In the genomic region with DNA sequence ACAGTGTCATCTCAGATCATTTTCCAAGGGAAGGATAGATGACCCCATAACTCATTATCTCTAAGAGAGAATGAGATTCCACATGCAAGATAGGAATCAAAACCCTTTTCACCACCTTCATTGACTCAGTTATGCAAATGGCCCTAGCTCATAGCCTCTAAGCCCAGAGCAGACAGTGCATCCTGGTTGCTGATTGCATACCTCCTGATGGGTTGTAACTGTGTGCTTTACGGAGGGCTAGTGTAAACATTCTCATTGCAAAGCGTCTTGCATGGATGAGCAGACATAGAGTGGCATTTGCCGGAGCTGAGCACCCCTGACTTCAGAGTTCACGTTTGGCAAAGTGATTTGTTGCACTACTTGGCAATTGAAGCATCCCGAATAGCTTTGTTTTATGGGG, we compare ENCODE assay signal across 15 cellular contexts.
"Had no signal": no experiment of that assay in that cellular context is flagged by ENCODE, and none has a peak within 500 bp of the region (broad histone marks: within the 10 kb centered on the region; RNA-seq: fewer than 3 reads in every experiment).

No MANE protein-coding gene starts in this region.

- H3K27ac Mint-ChIP-seq: activated CD8-positive, alpha-beta T cell treated with anti-CD3 and anti-CD28 coated beads for 36 hours; activated naive CD8-positive, alpha-beta T cell treated with anti-CD3 and anti-CD28 coated beads, Interleukin-2, amount 10 ng/mL, durations not matched to agents 7 days and 5 days; activated T-cell treated with anti-CD3 and anti-CD28 coated beads, Interleukin-2, amount 50 U/mL, for 72 hours; nephron; T-helper 2 cell treated with Interferon-gamma antibody and Interleukin-4, amounts not matched to agents 5 μg/mL and 100 μg/mL, for 36 hours; type B pancreatic cell had no signal

- H3K36me3 Mint-ChIP-seq: activated naive CD8-positive, alpha-beta T cell treated with anti-CD3 and anti-CD28 coated beads, Interleukin-2, amount 10 ng/mL, durations not matched to agents 7 days and 5 days; type B pancreatic cell had no signal

- H3K4me3 Mint-ChIP-seq: activated CD8-positive, alpha-beta T cell treated with anti-CD3 and anti-CD28 coated beads for 36 hours; activated naive CD8-positive, alpha-beta T cell treated with anti-CD3 and anti-CD28 coated beads, Interleukin-2, amount 10 ng/mL, durations not matched to agents 7 days and 5 days; activated T-cell treated with anti-CD3 and anti-CD28 coated beads, Interleukin-2, amount 50 U/mL, for 72 hours; nephron; T-helper 2 cell treated with Interferon-gamma antibody and Interleukin-4, amounts not matched to agents 5 μg/mL and 100 μg/mL, for 36 hours; type B pancreatic cell had no signal

- H3K4me3 ChIP-seq: esophagus muscularis mucosa, left lung had no signal

- H3K27me3 ChIP-seq: esophagus muscularis mucosa, left lung had no signal

- H3K36me3 ChIP-seq: esophagus muscularis mucosa, left lung had no signal

- H3K4me1 Mint-ChIP-seq: activated naive CD8-positive, alpha-beta T cell treated with anti-CD3 and anti-CD28 coated beads, Interleukin-2, amount 10 ng/mL, durations not matched to agents 7 days and 5 days; nephron had no signal

- H3K9me3 ChIP-seq: esophagus muscularis mucosa, left lung had no signal

- H3K27ac ChIP-seq: esophagus muscularis mucosa, left lung had no signal

- H3K9me3 Mint-ChIP-seq: activated CD8-positive, alpha-beta T cell treated with anti-CD3 and anti-CD28 coated beads for 36 hours; nephron; T-helper 2 cell treated with Interferon-gamma antibody and Interleukin-4, amounts not matched to agents 5 μg/mL and 100 μg/mL, for 36 hours had no signal

- H3K27me3 Mint-ChIP-seq: activated CD8-positive, alpha-beta T cell treated with anti-CD3 and anti-CD28 coated beads for 36 hours; activated naive CD8-positive, alpha-beta T cell treated with anti-CD3 and anti-CD28 coated beads, Interleukin-2, amount 10 ng/mL, durations not matched to agents 7 days and 5 days had no signal

- H3K4me1 ChIP-seq: esophagus muscularis mucosa, left lung had no signal

- DNase-seq: activated CD8-positive, alpha-beta memory T cell treated with anti-CD3 and anti-CD28 coated beads, Interleukin-2, amount 50 U/mL, for 4 hours; activated CD8-positive, alpha-beta T cell treated with anti-CD3 and anti-CD28 coated beads for 36 hours; activated gamma-delta T cell treated with Interleukin-2 at 50 U/mL for 16 hours; activated naive CD8-positive, alpha-beta T cell treated with anti-CD3 and anti-CD28 coated beads, Interleukin-2, amount 10 ng/mL, durations not matched to agents 7 days and 5 days; activated T-cell treated with anti-CD3 and anti-CD28 coated beads, Interleukin-2, amount 50 U/mL, for 72 hours; aorta; glutamatergic neuron; left lung; stimulated activated CD4-positive, alpha-beta T cell treated with anti-CD3 and anti-CD28 coated beads, Interleukin-12 subunit alpha, Interleukin-12 subunit beta, amount 100 ng/mL, for 4 hours; stimulated activated CD4-positive, alpha-beta T cell treated with anti-CD3 and anti-CD28 coated beads, Interleukin-2, amount 100 ng/mL, for 48 hours; stimulated activated naive CD4-positive, alpha-beta T cell treated with Interleukin-2 at 50 U/mL for 16 hours had no signal
